ENCODE assay signal across 7 cellular contexts in genomic region chr2:20916604-20917286, GRCh38.
DNase-seq lines count a peak whose midpoint lies in the region; ATAC-seq and TF ChIP-seq lines count a peak whose summit lies in the region.

No MANE protein-coding gene starts in this region.

- peak overlapping the region; percentile 38 for H2AFZ ChIP-seq in hepatocyte

- no peaks in the 10 kb centered on the region for H3K36me3 ChIP-seq in ascending aorta
- H3K36me3 ChIP-seq in hepatocyte (replicated peaks; ENCODE audit: insufficient read depth, low read depth): no peaks in the 10 kb centered on the region
- H3K36me3 ChIP-seq in tibial nerve: no peaks in the 10 kb centered on the region
- no peaks in the 10 kb centered on the region for H3K36me3 ChIP-seq in A673 (ENCODE audit: insufficient read depth, low read length, poor library complexity, severe bottlenecking)

- H3K79me2 ChIP-seq in hepatocyte: no peaks in the 10 kb centered on the region

- CTCF ChIA-PET in A673 (lab: Charles Lee): no interaction called here

- POLR2A ChIA-PET in A673 (lab: Charles Lee; ENCODE audit: low non-redundant PET): no interaction called here

- TF ChIP-seq POLR2A in tibial nerve (IDR thresholded peaks at IDR 0.05): no peak

- H3K27me3 ChIP-seq in ascending aorta (no peaks in the 10 kb centered on the region), hepatocyte (no peaks in the 10 kb centered on the region), tibial nerve (peaks cover 0 to 3% of the 10 kb centered on the region in 2 donors), A673 (replicated peaks; ENCODE audit: insufficient read depth, low read depth, low read length, poor library complexity) (peaks cover 54% of the 10 kb centered on the region)

- peaks cover 0 to 10% of the 10 kb centered on the region in 2 donors for H3K4me1 ChIP-seq in ascending aorta
- H3K4me1 ChIP-seq in hepatocyte (ENCODE audit: insufficient read depth): no peaks in the 10 kb centered on the region
- peaks cover 0 to 13% (median 0%) of the 10 kb centered on the region in 4 donors for H3K4me1 ChIP-seq in tibial nerve
- H3K4me1 ChIP-seq in A673 (ENCODE audit: insufficient read depth, low read length, poor library complexity, severe bottlenecking): no peaks in the 10 kb centered on the region

- no peaks in the 10 kb centered on the region for H4K20me1 ChIP-seq in hepatocyte (ENCODE audit: insufficient read depth, poor library complexity, severe bottlenecking)

- intact Hi-C loops in ascending aorta (cut with DNase I) (loop anchor here (5.0 kb wide), 1 partner anchor 234 kb away; no protein-coding TSS in a partner anchor), A673 (cut with micrococcal nuclease; ENCODE audit: unreplicated experiment) (no loop called here)

- H3K4me3 ChIP-seq in HFF-Myc (replicated peaks; ENCODE audit: low read depth, low read length): no peak overlapping the region
- H3K4me3 ChIP-seq in ascending aorta: no peak overlapping the region
- H3K4me3 ChIP-seq in hepatocyte: no peak overlapping the region
- no peak overlapping the region for H3K4me3 ChIP-seq in tibial nerve
- no peak overlapping the region for H3K4me3 ChIP-seq in A673 (ENCODE audit: low read depth, low read length, poor library complexity, severe bottlenecking)

- ATAC-seq in GM19351 (IDR thresholded peaks at IDR 0.05; ENCODE audit: unreplicated experiment): no peak

- peak; percentile 4 for DNase-seq in HFF-Myc (ENCODE audit: extremely low read depth, low read depth)
- no peak for DNase-seq in ascending aorta (ENCODE audit: low spot score in 2 of 2)
- peak; percentile 68 for DNase-seq in hepatocyte (ENCODE audit: low spot score)
- no peak for DNase-seq in tibial nerve (ENCODE audit: low spot score in 2 of 2)
- DNase-seq in NCI-H69 (lab: John Stamatoyannopoulos, UW): no peak
- DNase-seq in A673 (ENCODE audit: low spot score): no peak

- no peaks in the 10 kb centered on the region for H3K9me3 ChIP-seq in ascending aorta
- no peaks in the 10 kb centered on the region for H3K9me3 ChIP-seq in hepatocyte (ENCODE audit: low read depth)
- H3K9me3 ChIP-seq in tibial nerve: no peaks in the 10 kb centered on the region
- no peaks in the 10 kb centered on the region for H3K9me3 ChIP-seq in A673 (ENCODE audit: low read depth, low read length, poor library complexity, severe bottlenecking)

- TF ChIP-seq CTCF in HFF-Myc (IDR thresholded peaks at IDR 0.05; ENCODE audit: low read depth, low read length, missing control alignments) (peak; percentile 25), ascending aorta (IDR thresholded peaks at IDR 0.05) (peak in 2 of 3 experiments; percentile 23 to 41), hepatocyte (IDR thresholded peaks at IDR 0.05; ENCODE audit: poor library complexity) (peak; percentile 55), tibial nerve (IDR thresholded peaks at IDR 0.05) (peak in 1 of 5 experiments; percentile 16), A673 (conservative IDR thresholded peaks at IDR 0.05; ENCODE audit: low read depth, low read length) (no peak)

- TF ChIP-seq EP300 in tibial nerve (IDR thresholded peaks at IDR 0.05): no peak

- H3K9me2 ChIP-seq in hepatocyte (replicated peaks; ENCODE audit: insufficient read depth): no peaks in the 10 kb centered on the region

- BruUV-seq in A673 (replicated peaks; lab: Mats Ljungman, UMichigan): no TSS peak

- 60% methylated on average over 7 of the region's 7 CpGs for WGBS in hepatocyte (ENCODE audit: low lambda C conversion rate, missing lambda C conversion rate)
- 50 to 63% methylated on average over 5 to 7 of the region's 7 CpGs for WGBS in tibial nerve, 2 donors

- H3K27ac ChIP-seq in ascending aorta: peak overlapping the region; percentile 53 to 62
- no peak overlapping the region for H3K27ac ChIP-seq in hepatocyte
- H3K27ac ChIP-seq in tibial nerve: peak overlapping the region in 3 of 4 donors; percentile 26 to 75 (median 69)
- H3K27ac ChIP-seq in A673 (ENCODE audit: low read depth, low read length, poor library complexity, severe bottlenecking): no peak overlapping the region

- H3K4me2 ChIP-seq in hepatocyte: peak overlapping the region; percentile 58

Comparison
In these comparisons a context has a peak if more than half of its experiments do, and no peak if none do; other contexts are left out.
1. DNase-seq: peak in HFF-Myc (single experiment) and hepatocyte (single experiment); none in ascending aorta (0 of 2), tibial nerve (0 of 2), NCI-H69 (single experiment) and A673 (single experiment).
2. H3K27ac ChIP-seq: peak in ascending aorta (2 of 2) and tibial nerve (3 of 4); none in hepatocyte (single experiment) and A673 (single experiment).